Comparison of ENCODE assay signal across 29 cellular contexts in the genomic region with DNA sequence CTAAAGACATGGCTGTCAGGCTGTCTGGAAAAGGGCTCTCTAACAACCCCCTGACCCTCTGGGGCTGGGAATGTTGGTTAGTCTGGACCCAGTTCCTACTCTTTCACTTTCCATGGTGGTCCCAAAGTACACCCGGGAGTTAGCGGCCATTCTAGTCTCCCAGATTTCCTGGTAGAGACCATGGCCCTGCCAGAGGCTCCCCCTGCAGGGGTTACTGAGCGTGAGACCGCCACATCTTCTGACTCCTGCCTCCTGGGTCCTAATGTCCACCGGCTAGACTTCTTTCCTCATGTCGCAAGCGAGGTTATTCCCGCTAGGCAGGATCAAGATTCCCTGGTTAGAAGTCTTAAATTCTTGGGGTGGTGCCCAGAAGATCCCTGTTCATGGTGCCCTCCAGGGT.
"Had no signal": no experiment of that assay in that cellular context is flagged by ENCODE, and none has a peak within 500 bp of the region (broad histone marks: within the 10 kb centered on the region; RNA-seq: fewer than 3 reads in every experiment).

No MANE protein-coding gene starts in this region.

- H3K27me3 ChIP-seq: ascending aorta, cardiac muscle cell, gastroesophageal sphincter, pancreas, sigmoid colon, stomach, tibial nerve had no signal

- H3K36me3 Mint-ChIP-seq: activated naive CD4-positive, alpha-beta T cell treated with anti-CD3 and anti-CD28 coated beads, Interleukin-2, amount 10 ng/mL, durations not matched to agents 7 days and 5 days; activated naive CD8-positive, alpha-beta T cell treated with anti-CD3 and anti-CD28 coated beads, Interleukin-2, amount 10 ng/mL, durations not matched to agents 7 days and 5 days; brain; naive thymus-derived CD4-positive, alpha-beta T cell; stimulated activated naive B cell treated with anti-CD40 and anti-IgM and Interleukin-4, amounts not matched to agents 10 μg/mL and 1 μg/mL and 100 μg/mL, for 72 hours had no signal

- H3K4me2 ChIP-seq: smooth muscle cell had no signal

- H3K27ac ChIP-seq: ascending aorta, cardiac muscle cell, coronary artery, dorsolateral prefrontal cortex, gastroesophageal sphincter, pancreas, prostate gland, sigmoid colon, stomach, tibial nerve had no signal

- H3K4me3 ChIP-seq: ascending aorta, cardiac muscle cell, coronary artery, dorsolateral prefrontal cortex, gastroesophageal sphincter, pancreas, prostate gland, sigmoid colon, smooth muscle cell, stomach, tibial nerve had no signal

- FAIRE-seq: pancreas, TTC549 had no signal

- H3K9me3 ChIP-seq: ascending aorta, gastroesophageal sphincter, pancreas, prostate gland, sigmoid colon, tibial nerve had no signal

- DNase-seq: activated CD4-positive, alpha-beta memory T cell treated with anti-CD3 and anti-CD28 coated beads, Interleukin-2, amount 10 ng/mL, durations not matched to agents 7 days and 5 days; activated CD4-positive, alpha-beta T cell treated with anti-CD3 and anti-CD28 coated beads for 1 hour; activated CD4-positive, alpha-beta T cell treated with anti-CD3 and anti-CD28 coated beads, Interleukin-2, amount 10 ng/mL, durations not matched to agents 7 days and 5 days; activated CD8-positive, alpha-beta memory T cell treated with anti-CD3 and anti-CD28 coated beads, Interleukin-2, amount 50 U/mL, for 48 hours; activated gamma-delta T cell; activated naive CD4-positive, alpha-beta T cell treated with anti-CD3 and anti-CD28 coated beads, Interleukin-2, amount 10 ng/mL, durations not matched to agents 7 days and 5 days; activated naive CD8-positive, alpha-beta T cell treated with anti-CD3 and anti-CD28 coated beads, Interleukin-2, amount 10 ng/mL, durations not matched to agents 7 days and 5 days; activated T-cell treated with anti-CD3 and anti-CD28 coated beads, Interleukin-2, amount 50 U/mL, for 24 hours; dorsolateral prefrontal cortex; effector memory CD4-positive, alpha-beta T cell; hippocampal formation; midbrain; naive thymus-derived CD4-positive, alpha-beta T cell; nucleus accumbens; pancreas; retina; sigmoid colon; stimulated activated CD4-positive, alpha-beta T cell treated with anti-CD3 and anti-CD28 coated beads, Interleukin-1b, Interleukin-23, amount 100 ng/mL, for 48 hours; stimulated activated naive B cell treated with anti-CD40 and anti-IgM and Interleukin-4, amounts not matched to agents 10 μg/mL and 1 μg/mL and 100 μg/mL, for 72 hours; stomach had no signal

- H3K4me3 Mint-ChIP-seq: activated CD4-positive, alpha-beta memory T cell treated with anti-CD3 and anti-CD28 coated beads, Interleukin-2, amount 10 ng/mL, durations not matched to agents 7 days and 5 days; activated CD4-positive, alpha-beta T cell treated with anti-CD3 and anti-CD28 coated beads, Interleukin-2, amount 10 ng/mL, durations not matched to agents 7 days and 5 days; activated naive CD4-positive, alpha-beta T cell treated with anti-CD3 and anti-CD28 coated beads, Interleukin-2, amount 10 ng/mL, durations not matched to agents 7 days and 5 days; activated naive CD8-positive, alpha-beta T cell treated with anti-CD3 and anti-CD28 coated beads, Interleukin-2, amount 10 ng/mL, durations not matched to agents 7 days and 5 days; activated T-cell treated with anti-CD3 and anti-CD28 coated beads, Interleukin-2, amount 50 U/mL, for 24 hours; brain; naive thymus-derived CD4-positive, alpha-beta T cell; stimulated activated naive B cell treated with anti-CD40 and anti-IgM and Interleukin-4, amounts not matched to agents 10 μg/mL and 1 μg/mL and 100 μg/mL, for 72 hours had no signal

- H3K4me1 ChIP-seq: ascending aorta, gastroesophageal sphincter, pancreas, prostate gland, sigmoid colon, stomach, tibial nerve had no signal

- H3K36me3 ChIP-seq: ascending aorta, cardiac muscle cell, gastroesophageal sphincter, pancreas, prostate gland, sigmoid colon, stomach, tibial nerve had no signal

- H3K4me1 Mint-ChIP-seq: activated CD4-positive, alpha-beta memory T cell treated with anti-CD3 and anti-CD28 coated beads, Interleukin-2, amount 10 ng/mL, durations not matched to agents 7 days and 5 days; activated CD4-positive, alpha-beta T cell treated with anti-CD3 and anti-CD28 coated beads, Interleukin-2, amount 10 ng/mL, durations not matched to agents 7 days and 5 days; activated naive CD4-positive, alpha-beta T cell treated with anti-CD3 and anti-CD28 coated beads, Interleukin-2, amount 10 ng/mL, durations not matched to agents 7 days and 5 days; activated naive CD8-positive, alpha-beta T cell treated with anti-CD3 and anti-CD28 coated beads, Interleukin-2, amount 10 ng/mL, durations not matched to agents 7 days and 5 days; naive thymus-derived CD4-positive, alpha-beta T cell; stimulated activated naive B cell treated with anti-CD40 and anti-IgM and Interleukin-4, amounts not matched to agents 10 μg/mL and 1 μg/mL and 100 μg/mL, for 72 hours had no signal

- ATAC-seq: gastroesophageal sphincter; naive thymus-derived CD4-positive, alpha-beta T cell; pancreas; stimulated activated naive B cell treated with anti-CD40 and anti-IgM and Interleukin-4, amounts not matched to agents 10 μg/mL and 1 μg/mL and 100 μg/mL, for 72 hours had no signal

- H3K27ac Mint-ChIP-seq: activated CD4-positive, alpha-beta memory T cell treated with anti-CD3 and anti-CD28 coated beads, Interleukin-2, amount 10 ng/mL, durations not matched to agents 7 days and 5 days; activated CD4-positive, alpha-beta T cell treated with anti-CD3 and anti-CD28 coated beads, Interleukin-2, amount 10 ng/mL, durations not matched to agents 7 days and 5 days; activated naive CD4-positive, alpha-beta T cell treated with anti-CD3 and anti-CD28 coated beads, Interleukin-2, amount 10 ng/mL, durations not matched to agents 7 days and 5 days; activated naive CD8-positive, alpha-beta T cell treated with anti-CD3 and anti-CD28 coated beads, Interleukin-2, amount 10 ng/mL, durations not matched to agents 7 days and 5 days; activated T-cell treated with anti-CD3 and anti-CD28 coated beads, Interleukin-2, amount 50 U/mL, for 24 hours; brain; naive thymus-derived CD4-positive, alpha-beta T cell; stimulated activated naive B cell treated with anti-CD40 and anti-IgM and Interleukin-4, amounts not matched to agents 10 μg/mL and 1 μg/mL and 100 μg/mL, for 72 hours had no signal

- H3K27me3 Mint-ChIP-seq: activated CD4-positive, alpha-beta memory T cell treated with anti-CD3 and anti-CD28 coated beads, Interleukin-2, amount 10 ng/mL, durations not matched to agents 7 days and 5 days; activated CD4-positive, alpha-beta T cell treated with anti-CD3 and anti-CD28 coated beads, Interleukin-2, amount 10 ng/mL, durations not matched to agents 7 days and 5 days; activated naive CD4-positive, alpha-beta T cell treated with anti-CD3 and anti-CD28 coated beads, Interleukin-2, amount 10 ng/mL, durations not matched to agents 7 days and 5 days; activated naive CD8-positive, alpha-beta T cell treated with anti-CD3 and anti-CD28 coated beads, Interleukin-2, amount 10 ng/mL, durations not matched to agents 7 days and 5 days; activated T-cell treated with anti-CD3 and anti-CD28 coated beads, Interleukin-2, amount 50 U/mL, for 24 hours; brain; naive thymus-derived CD4-positive, alpha-beta T cell; stimulated activated naive B cell treated with anti-CD40 and anti-IgM and Interleukin-4, amounts not matched to agents 10 μg/mL and 1 μg/mL and 100 μg/mL, for 72 hours had no signal
